Comparison of ENCODE assay signal across 34 cellular contexts in the genomic region with DNA sequence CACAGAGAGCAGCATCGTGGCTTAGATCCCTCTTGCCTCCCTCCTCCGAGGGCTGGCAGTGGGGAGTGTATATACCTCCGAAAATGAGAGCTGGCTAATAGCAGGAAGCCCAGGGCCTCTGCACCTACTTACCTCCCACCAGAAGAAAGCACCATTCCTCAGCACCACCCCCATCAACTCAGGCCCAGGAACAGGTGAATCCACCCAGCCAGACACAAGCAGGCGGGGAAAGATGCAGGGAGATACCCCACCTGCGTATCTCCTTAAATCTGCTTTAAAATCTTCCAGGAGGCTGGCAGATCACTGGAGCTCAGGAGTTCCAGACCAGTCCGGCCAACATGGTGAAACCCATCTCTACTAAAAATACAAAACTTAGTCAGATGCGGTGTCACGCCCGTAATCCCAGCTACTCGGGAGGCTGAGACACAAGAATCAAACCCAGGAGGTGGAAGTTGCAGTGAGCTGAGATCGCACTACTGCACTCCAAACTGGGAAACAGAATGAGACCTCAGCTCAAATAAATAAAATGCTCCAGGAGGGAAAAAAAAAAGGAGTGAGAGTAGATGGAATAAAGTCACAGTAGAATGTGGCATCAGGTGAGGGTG.
"Had no signal": no experiment of that assay in that cellular context is flagged by ENCODE, and none has a peak within 500 bp of the region (broad histone marks: within the 10 kb centered on the region; RNA-seq: fewer than 3 reads in every experiment).

No MANE protein-coding gene starts in this region.

- H3K36me3 Mint-ChIP-seq: activated CD4-positive, alpha-beta memory T cell treated with anti-CD3 and anti-CD28 coated beads for 36 hours; activated CD8-positive, alpha-beta memory T cell treated with anti-CD3 and anti-CD28 coated beads, Interleukin-2, amount 10 ng/mL, durations not matched to agents 7 days and 5 days; activated naive CD4-positive, alpha-beta T cell treated with anti-CD3 and anti-CD28 coated beads, Interleukin-2, amount 50 U/mL, for 24 hours; activated naive CD8-positive, alpha-beta T cell treated with anti-CD3 and anti-CD28 coated beads for 36 hours had no signal

- H3K27me3 ChIP-seq: adrenal gland, body of pancreas, cardiac muscle cell had no signal

- H3K4me3 Mint-ChIP-seq: activated CD4-positive, alpha-beta memory T cell treated with anti-CD3 and anti-CD28 coated beads for 36 hours; activated CD4-positive, alpha-beta T cell treated with anti-CD3 and anti-CD28 coated beads for 36 hours; activated CD4-positive, alpha-beta T cell treated with anti-CD3 and anti-CD28 coated beads, Interleukin-2, amount 10 ng/mL, durations not matched to agents 24 days and 14 days; activated CD8-positive, alpha-beta memory T cell treated with anti-CD3 and anti-CD28 coated beads, Interleukin-2, amount 10 ng/mL, durations not matched to agents 7 days and 5 days; activated CD8-positive, alpha-beta T cell treated with anti-CD3 and anti-CD28 coated beads, Interleukin-2, amount 10 ng/mL, durations not matched to agents 7 days and 5 days; activated naive CD4-positive, alpha-beta T cell treated with anti-CD3 and anti-CD28 coated beads for 36 hours; activated naive CD4-positive, alpha-beta T cell treated with anti-CD3 and anti-CD28 coated beads, Interleukin-2, amount 50 U/mL, for 24 hours; activated naive CD8-positive, alpha-beta T cell treated with anti-CD3 and anti-CD28 coated beads for 36 hours; activated naive CD8-positive, alpha-beta T cell treated with anti-CD3 and anti-CD28 coated beads, Interleukin-2, amount 50 U/mL, for 24 hours; activated T-helper 1 cell treated with anti-CD3 and anti-CD28 coated beads, Interleukin-12 subunit alpha, Interleukin-12 subunit beta, Interleukin-2, Interleukin-4 antibody, amounts not matched to agents 30 ng/mL and 10 ng/mL and 1 ng/mL, durations not matched to agents 14 hours and 24 hours and 36 hours; dendritic cell treated with granulocyte-macrophage colony-stimulating factor and Interleukin-4, amounts not matched to agents 40 ng/mL and 50 ng/mL, for 4 days; effector memory CD8-positive, alpha-beta T cell had no signal

- H3K4me1 Mint-ChIP-seq: activated CD4-positive, alpha-beta T cell treated with anti-CD3 and anti-CD28 coated beads for 36 hours; activated CD4-positive, alpha-beta T cell treated with anti-CD3 and anti-CD28 coated beads, Interleukin-2, amount 10 ng/mL, durations not matched to agents 24 days and 14 days; activated naive CD4-positive, alpha-beta T cell treated with anti-CD3 and anti-CD28 coated beads, Interleukin-2, amount 50 U/mL, for 24 hours; activated naive CD8-positive, alpha-beta T cell treated with anti-CD3 and anti-CD28 coated beads, Interleukin-2, amount 50 U/mL, for 24 hours had no signal

- H3K36me3 ChIP-seq: adrenal gland, cardiac muscle cell, esophagus squamous epithelium, gastroesophageal sphincter had no signal

- DNase-seq: activated CD4-positive, alpha-beta memory T cell treated with anti-CD3 and anti-CD28 coated beads for 36 hours; activated CD4-positive, alpha-beta T cell treated with anti-CD3 and anti-CD28 coated beads for 36 hours; activated CD4-positive, alpha-beta T cell treated with anti-CD3 and anti-CD28 coated beads, Interleukin-2, amount 10 ng/mL, durations not matched to agents 24 days and 14 days; activated CD4-positive, CD25-positive, alpha-beta regulatory T cell; activated CD4-positive, CD25-positive, alpha-beta regulatory T cell treated with anti-CD3 and anti-CD28 coated beads, Interleukin-2, amount 50 U/mL, for 72 hours; activated CD8-positive, alpha-beta memory T cell treated with anti-CD3 and anti-CD28 coated beads, Interleukin-2, amount 10 ng/mL, durations not matched to agents 7 days and 5 days; activated CD8-positive, alpha-beta memory T cell treated with anti-CD3 and anti-CD28 coated beads, Interleukin-2, amount 50 U/mL, for 4 hours; activated CD8-positive, alpha-beta T cell treated with anti-CD3 and anti-CD28 coated beads, Interleukin-2, amount 10 ng/mL, durations not matched to agents 7 days and 5 days; activated effector memory CD4-positive, alpha-beta T cell treated with anti-CD3 and anti-CD28 coated beads, Interleukin-2, amount 50 U/mL, for 16 hours; activated naive CD4-positive, alpha-beta T cell treated with anti-CD3 and anti-CD28 coated beads for 36 hours; activated naive CD8-positive, alpha-beta T cell treated with anti-CD3 and anti-CD28 coated beads for 36 hours; activated naive CD8-positive, alpha-beta T cell treated with anti-CD3 and anti-CD28 coated beads, Interleukin-2, amount 50 U/mL, for 24 hours; activated T-cell treated with anti-CD3 and anti-CD28 coated beads, Interleukin-2, amount 50 U/mL, for 1 hour; activated T-cell treated with anti-CD3 and anti-CD28 coated beads, Interleukin-2, amount 50 U/mL, for 48 hours; adrenal gland; amygdala; aorta; body of pancreas; central memory CD4-positive, alpha-beta T cell; cerebellar nuclear complex; dorsolateral prefrontal cortex; effector CD4-positive, alpha-beta T cell; effector memory CD8-positive, alpha-beta T cell; erythroblast; esophagus squamous epithelium; foreskin melanocyte; T-helper 2 cell had no signal

- H3K4me1 ChIP-seq: adrenal gland, gastroesophageal sphincter had no signal

- H3K9me3 ChIP-seq: adrenal gland, body of pancreas, esophagus squamous epithelium had no signal

- H3K27ac Mint-ChIP-seq: activated CD4-positive, alpha-beta memory T cell treated with anti-CD3 and anti-CD28 coated beads for 36 hours; activated CD4-positive, alpha-beta T cell treated with anti-CD3 and anti-CD28 coated beads for 36 hours; activated CD4-positive, alpha-beta T cell treated with anti-CD3 and anti-CD28 coated beads, Interleukin-2, amount 10 ng/mL, durations not matched to agents 24 days and 14 days; activated CD8-positive, alpha-beta memory T cell treated with anti-CD3 and anti-CD28 coated beads, Interleukin-2, amount 10 ng/mL, durations not matched to agents 7 days and 5 days; activated CD8-positive, alpha-beta T cell treated with anti-CD3 and anti-CD28 coated beads, Interleukin-2, amount 10 ng/mL, durations not matched to agents 7 days and 5 days; activated naive CD4-positive, alpha-beta T cell treated with anti-CD3 and anti-CD28 coated beads for 36 hours; activated naive CD4-positive, alpha-beta T cell treated with anti-CD3 and anti-CD28 coated beads, Interleukin-2, amount 50 U/mL, for 24 hours; activated naive CD8-positive, alpha-beta T cell treated with anti-CD3 and anti-CD28 coated beads for 36 hours; activated naive CD8-positive, alpha-beta T cell treated with anti-CD3 and anti-CD28 coated beads, Interleukin-2, amount 50 U/mL, for 24 hours; activated T-helper 1 cell treated with anti-CD3 and anti-CD28 coated beads, Interleukin-12 subunit alpha, Interleukin-12 subunit beta, Interleukin-2, Interleukin-4 antibody, amounts not matched to agents 30 ng/mL and 10 ng/mL and 1 ng/mL, durations not matched to agents 14 hours and 24 hours and 36 hours; activated T-helper 2 cell treated with anti-CD3 and anti-CD28 coated beads, Interferon-gamma antibody, Interleukin-2, Interleukin-4, amounts not matched to agents 10 μg/mL and 5 μg/mL and 100 μg/mL, durations not matched to agents 14 hours and 24 hours and 36 hours; dendritic cell treated with granulocyte-macrophage colony-stimulating factor and Interleukin-4, amounts not matched to agents 40 ng/mL and 50 ng/mL, for 4 days; effector memory CD8-positive, alpha-beta T cell had no signal

- H3K4me3 ChIP-seq: adrenal gland, body of pancreas, cardiac muscle cell, coronary artery, dorsolateral prefrontal cortex, esophagus squamous epithelium, gastroesophageal sphincter had no signal

- H3K9me3 Mint-ChIP-seq: activated CD4-positive, alpha-beta T cell treated with anti-CD3 and anti-CD28 coated beads, Interleukin-2, amount 10 ng/mL, durations not matched to agents 24 days and 14 days; activated naive CD4-positive, alpha-beta T cell treated with anti-CD3 and anti-CD28 coated beads, Interleukin-2, amount 50 U/mL, for 24 hours; activated naive CD8-positive, alpha-beta T cell treated with anti-CD3 and anti-CD28 coated beads, Interleukin-2, amount 50 U/mL, for 24 hours; activated T-helper 1 cell treated with anti-CD3 and anti-CD28 coated beads, Interleukin-12 subunit alpha, Interleukin-12 subunit beta, Interleukin-2, Interleukin-4 antibody, amounts not matched to agents 30 ng/mL and 10 ng/mL and 1 ng/mL, durations not matched to agents 14 hours and 24 hours and 36 hours; activated T-helper 2 cell treated with anti-CD3 and anti-CD28 coated beads, Interferon-gamma antibody, Interleukin-2, Interleukin-4, amounts not matched to agents 10 μg/mL and 5 μg/mL and 100 μg/mL, durations not matched to agents 14 hours and 24 hours and 36 hours; dendritic cell treated with granulocyte-macrophage colony-stimulating factor and Interleukin-4, amounts not matched to agents 40 ng/mL and 50 ng/mL, for 4 days; effector memory CD8-positive, alpha-beta T cell had no signal

- H3K27ac ChIP-seq: adrenal gland, body of pancreas, cardiac muscle cell, coronary artery, dorsolateral prefrontal cortex, esophagus squamous epithelium, gastroesophageal sphincter had no signal
